ENCODE assay signal across 9 cellular contexts in the genomic region with DNA sequence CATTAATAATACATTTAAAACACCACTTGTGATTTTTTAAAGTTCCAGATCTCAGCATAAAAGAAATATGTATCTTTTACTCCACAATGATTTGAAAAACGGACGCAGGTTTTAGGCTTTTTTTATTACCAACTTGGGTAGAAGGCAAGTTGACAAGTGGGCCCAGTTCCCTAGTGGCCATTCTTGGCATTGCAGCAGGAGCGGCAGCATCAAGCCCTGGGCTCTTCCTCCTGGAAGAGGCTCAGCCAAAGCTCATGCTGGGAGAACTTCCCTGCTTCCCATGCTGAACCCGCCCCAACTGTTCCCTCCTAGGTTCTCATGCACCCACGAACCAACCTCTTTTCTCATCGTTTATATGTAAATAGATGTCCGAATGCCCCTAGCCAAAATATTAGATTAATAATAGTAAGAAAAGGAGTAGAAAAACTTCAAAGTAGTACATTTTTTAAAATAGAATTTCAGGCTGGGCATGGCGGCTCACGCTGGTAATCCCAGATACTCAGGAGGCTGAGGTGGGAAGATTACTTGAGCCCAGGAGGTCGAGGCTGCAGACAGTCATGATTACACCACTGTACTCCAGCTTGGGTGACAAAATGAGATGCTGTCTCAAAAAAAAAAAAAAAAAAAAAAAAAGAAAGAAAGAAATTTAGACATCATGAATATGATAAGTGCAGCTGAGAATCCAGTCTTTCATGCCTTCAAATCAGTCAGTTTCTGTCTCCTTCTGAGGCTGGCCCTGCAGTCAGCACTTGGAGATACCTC. TPM values are rescaled to one million over a fixed set of nuclear protein-coding genes. Genes with fewer than 3 reads are reported as not detected.
A peak's percentile ranks its signal among the peaks of the same experiment; 100 is the strongest.
DNase-seq lines count a peak whose midpoint lies in the region; TF ChIP-seq lines count a peak whose summit lies in the region.
"Had no signal": no experiment of that assay in that cellular context is flagged by ENCODE, and none has a peak within 500 bp of the region (broad histone marks: within the 10 kb centered on the region; RNA-seq: fewer than 3 reads in every experiment).

No MANE protein-coding gene starts in this region.

- H3K4me1 ChIP-seq in OCI-LY3 (ENCODE audit: low read length): peaks cover 44% of the 10 kb centered on the region
- H3K4me1 ChIP-seq in adipocyte (ENCODE audit: control insufficient read depth, insufficient read depth, low read length): peaks cover 5% of the 10 kb centered on the region
- H3K4me1 ChIP-seq in effector memory CD4-positive, alpha-beta T cell (ENCODE audit: control insufficient read depth, insufficient read depth, low read length, poor library complexity, severe bottlenecking): no peaks in the 10 kb centered on the region

- H3K27me3 ChIP-seq in OCI-LY3 (ENCODE audit: low read depth, low read length): no peaks in the 10 kb centered on the region
- H3K27me3 ChIP-seq in adipocyte (replicated peaks; ENCODE audit: control insufficient read depth, insufficient read depth, low read length): no peaks in the 10 kb centered on the region
- no peaks in the 10 kb centered on the region for H3K27me3 ChIP-seq in effector memory CD4-positive, alpha-beta T cell (replicated peaks; ENCODE audit: control insufficient read depth, insufficient read depth, low read length, poor library complexity, severe bottlenecking)

- no peak overlapping the region for H3K4me3 Mint-ChIP-seq in type B pancreatic cell
- H3K4me3 Mint-ChIP-seq: T-helper 17 cell had no signal

- peaks cover 43% of the 10 kb centered on the region for H4K20me1 ChIP-seq in OCI-LY3 (ENCODE audit: insufficient read depth, low read length)

- H3K36me3 Mint-ChIP-seq in type B pancreatic cell: no peaks in the 10 kb centered on the region

- peaks cover 75% of the 10 kb centered on the region for H3K36me3 ChIP-seq in OCI-LY3 (replicated peaks; ENCODE audit: low read depth, low read length)
- H3K36me3 ChIP-seq in adipocyte (ENCODE audit: control insufficient read depth, insufficient read depth, low read length, severe bottlenecking): no peaks in the 10 kb centered on the region
- no peaks in the 10 kb centered on the region for H3K36me3 ChIP-seq in effector memory CD4-positive, alpha-beta T cell (ENCODE audit: control insufficient read depth, insufficient read depth, low read length)

- no peaks in the 10 kb centered on the region for H3K4me1 Mint-ChIP-seq in type B pancreatic cell (ENCODE audit: unreplicated experiment)

- H3K27me3 Mint-ChIP-seq in type B pancreatic cell: peaks cover 18% of the 10 kb centered on the region

- TF ChIP-seq CTCF in OCI-LY3 (IDR thresholded peaks at IDR 0.05; ENCODE audit: low read depth, low read length) (peak; percentile 32; the same call in 1 of the 2 replicates), type B pancreatic cell (conservative IDR thresholded peaks at IDR 0.05) (peak; percentile 85)

- peak overlapping the region; percentile 26; the same call in 1 of the 2 replicates for H3K4me2 ChIP-seq in OCI-LY3 (ENCODE audit: low read length)

- DNase-seq in DMS 273 (lab: John Stamatoyannopoulos, UW; ENCODE audit: unreplicated experiment) (peak; percentile 82), H4 (ENCODE audit: low spot score) (peak; percentile 28), adipocyte (ENCODE audit: low read depth) (peak; percentile 20), left kidney (ENCODE audit: low read depth, low spot score) (peak; percentile 48), type B pancreatic cell (ENCODE audit: extremely low spot score, unreplicated experiment) (no peak), NCI-H2196 treated with DMSO at 0.1 percent for 48 hours (lab: John Stamatoyannopoulos, UW; ENCODE audit: unreplicated experiment) (no peak)
- no peak for DNase-seq in effector memory CD4-positive, alpha-beta T cell

- H3K9ac ChIP-seq in OCI-LY3 (ENCODE audit: low read length): no peak overlapping the region
- no peak overlapping the region for H3K9ac ChIP-seq in adipocyte (ENCODE audit: low read length)

- H3K79me2 ChIP-seq in OCI-LY3 (ENCODE audit: low read length): peaks cover 62% of the 10 kb centered on the region

- no peak overlapping the region for H3K4me3 ChIP-seq in OCI-LY3 (ENCODE audit: low read length)
- H3K4me3 ChIP-seq in adipocyte (ENCODE audit: low read length): no peak overlapping the region
- H3K4me3 ChIP-seq in effector memory CD4-positive, alpha-beta T cell (ENCODE audit: insufficient read depth, low read depth, low read length, poor library complexity, severe bottlenecking): no peak overlapping the region

- H3K27ac ChIP-seq in OCI-LY3 (ENCODE audit: low read length): peak overlapping the region; percentile 92
- no peak overlapping the region for H3K27ac ChIP-seq in effector memory CD4-positive, alpha-beta T cell (ENCODE audit: insufficient read depth, low read length, poor library complexity, severe bottlenecking)

- H2AFZ ChIP-seq in OCI-LY3 (ENCODE audit: low read depth, low read length): no peak overlapping the region

- H3K27ac Mint-ChIP-seq in type B pancreatic cell: no peak overlapping the region
- H3K27ac Mint-ChIP-seq: T-helper 17 cell had no signal

- no peaks in the 10 kb centered on the region for H3K9me3 ChIP-seq in OCI-LY3 (ENCODE audit: insufficient read depth, low read length)
- H3K9me3 ChIP-seq in adipocyte (ENCODE audit: control insufficient read depth, low read length): no peaks in the 10 kb centered on the region
- no peaks in the 10 kb centered on the region for H3K9me3 ChIP-seq in effector memory CD4-positive, alpha-beta T cell (ENCODE audit: control insufficient read depth, low read length)

- no peaks in the 10 kb centered on the region for H3K9me3 Mint-ChIP-seq in type B pancreatic cell

RNA-seq across cellular contexts. Expression of gene MYB, which starts 18.2 kb away (rescaled TPM):
- 0.39 and 1.1 TPM in 2 replicates for total RNA-seq in H4 (2014; rRNA removed; shearing (Covaris generic))
- total RNA-seq in type B pancreatic cell (ENCODE audit: low replicate concordance): 4.7 and 4.9 TPM in 2 replicates

Comparison
In these comparisons a context has a peak if more than half of its experiments do, and no peak if none do; other contexts are left out.
1. DNase-seq: peak in DMS 273 (single experiment), H4 (single experiment), adipocyte (single experiment) and left kidney (single experiment); none in type B pancreatic cell (single experiment), effector memory CD4-positive, alpha-beta T cell (0 of 3) and NCI-H2196 treated with DMSO at 0.1 percent for 48 hours (single experiment).